Comparison of ENCODE assay signal across 26 cellular contexts in the genomic region with DNA sequence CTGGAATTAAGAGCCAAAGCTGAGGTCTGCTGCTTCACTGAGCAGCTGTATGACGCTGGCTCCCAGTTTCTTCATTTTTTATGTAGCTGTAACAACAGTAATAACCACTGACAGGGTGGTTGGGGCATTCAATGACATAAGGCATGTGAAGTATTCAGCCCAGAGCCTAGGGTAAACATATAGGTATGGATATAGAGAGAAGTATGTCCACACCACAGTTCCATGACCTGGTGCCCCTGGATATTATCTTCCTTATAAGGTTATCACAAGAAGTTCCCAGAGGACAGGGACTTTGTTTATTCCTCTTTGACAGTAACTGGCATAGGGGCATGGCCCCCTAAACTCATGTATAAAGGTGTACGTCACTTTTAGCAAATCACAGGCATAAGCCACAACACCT. TPM values are rescaled to one million over a fixed set of nuclear protein-coding genes. Genes with fewer than 3 reads are reported as not detected.
DNase-seq lines count a peak whose midpoint lies in the region; TF ChIP-seq lines count a peak whose summit lies in the region.
"Had no signal": no experiment of that assay in that cellular context is flagged by ENCODE, and none has a peak within 500 bp of the region (broad histone marks: within the 10 kb centered on the region; RNA-seq: fewer than 3 reads in every experiment).

No MANE protein-coding gene starts in this region.

- H3K27me3 ChIP-seq in cardiac muscle cell = no peaks in the 10 kb centered on the region
- no peaks in the 10 kb centered on the region for H3K27me3 ChIP-seq in KMS-11 (ENCODE audit: insufficient read depth, low read depth)
- no peaks in the 10 kb centered on the region for H3K27me3 ChIP-seq in hepatocyte
- H3K27me3 ChIP-seq in trophoblast cell (ENCODE audit: insufficient read depth, low read length) = no peaks in the 10 kb centered on the region
- H3K27me3 ChIP-seq: BE2C; BLaER1 treated with 17β-estradiol and CSF1 and Interleukin-3, amounts not matched to agents 10 nM and 100 nM had no signal

- TF ChIP-seq CTCF in cardiac muscle cell (IDR thresholded peaks at IDR 0.05; ENCODE audit: low read depth, low read length) = no peak
- TF ChIP-seq CTCF in KMS-11 (conservative IDR thresholded peaks at IDR 0.05; ENCODE audit: low read depth, low read length) = no peak
- TF ChIP-seq CTCF in hepatocyte (IDR thresholded peaks at IDR 0.05; ENCODE audit: poor library complexity) = no peak
- no peak for TF ChIP-seq CTCF in foreskin fibroblast (IDR thresholded peaks at IDR 0.05; ENCODE audit: low read depth, low read length)

- H3K79me1 ChIP-seq in trophoblast cell (ENCODE audit: low read length) = peaks cover 2% of the 10 kb centered on the region

- H2BK12ac ChIP-seq in trophoblast cell (ENCODE audit: low read length) = no peak overlapping the region

- H3K9me2 ChIP-seq in hepatocyte (replicated peaks; ENCODE audit: insufficient read depth) = no peaks in the 10 kb centered on the region

- H3K79me2 ChIP-seq in KMS-11 (ENCODE audit: insufficient read depth, low read depth) = no peaks in the 10 kb centered on the region
- H3K79me2 ChIP-seq in hepatocyte = no peaks in the 10 kb centered on the region
- no peaks in the 10 kb centered on the region for H3K79me2 ChIP-seq in trophoblast cell (ENCODE audit: control insufficient read depth, insufficient read depth, low read length, poor library complexity)

- H3K23ac ChIP-seq in trophoblast cell (ENCODE audit: low read length) = no peak overlapping the region

- H4K8ac ChIP-seq in trophoblast cell (ENCODE audit: low read depth, low read length) = no peak overlapping the region

- H2BK120ac ChIP-seq in trophoblast cell (ENCODE audit: insufficient read depth, low read length, poor library complexity) = no peak overlapping the region

- no peaks in the 10 kb centered on the region for H3K9me3 ChIP-seq in cardiac muscle cell (ENCODE audit: low read depth)
- no peaks in the 10 kb centered on the region for H3K9me3 ChIP-seq in hepatocyte (ENCODE audit: low read depth)
- no peaks in the 10 kb centered on the region for H3K9me3 ChIP-seq in trophoblast cell (ENCODE audit: insufficient read depth, low read depth, low read length)
- H3K9me3 ChIP-seq: A549; BE2C; BLaER1 treated with 17β-estradiol and CSF1 and Interleukin-3, amounts not matched to agents 10 nM and 100 nM had no signal

- no peak overlapping the region for H3K14ac ChIP-seq in trophoblast cell (ENCODE audit: low read length)

- H3K4me1 ChIP-seq in cardiac muscle cell (ENCODE audit: low read depth) (peaks cover 19% of the 10 kb centered on the region), KMS-11 (ENCODE audit: low read depth, poor library complexity, severe bottlenecking) (peaks cover 50% of the 10 kb centered on the region), hepatocyte (ENCODE audit: insufficient read depth) (no peaks in the 10 kb centered on the region), trophoblast cell (ENCODE audit: control insufficient read depth in 1 of 2, insufficient read depth in 2 of 2, low read length in 2 of 2) (peaks cover 15 to 20% of the 10 kb centered on the region in 2 experiments)
- H3K4me1 ChIP-seq: BE2C had no signal

- H2BK5ac ChIP-seq in trophoblast cell (ENCODE audit: low read depth, low read length, poor library complexity) = no peak overlapping the region

- no peak overlapping the region for H4K12ac ChIP-seq in trophoblast cell (ENCODE audit: low read depth, low read length)

- DNase-seq in cardiac muscle cell (ENCODE audit: low read depth in 1 of 2, low spot score in 1 of 2) (no peak), cardiac septum (ENCODE audit: low spot score) (no peak), hepatocyte (ENCODE audit: low spot score) (no peak), trophoblast cell (peak in 1 of 2 donors; percentile 46), foreskin fibroblast (no peak), NCI-H1092 (lab: John Stamatoyannopoulos, UW) (no peak)
- no peak for DNase-seq in stimulated activated CD4-positive, alpha-beta T cell treated with anti-CD3 and anti-CD28 coated beads, Interleukin-1b, Interleukin-23, amount 100 ng/mL, for 48 hours
- DNase-seq: 8988T; ACHN; AML-193; BE2C; Calu3; CD4-positive, alpha-beta T cell; CD8-positive, alpha-beta memory T cell; DMS53; DMS79 treated with DMSO at 0.1 percent for 48 hours; GF-D8; H9 had no signal

- H3K4me2 ChIP-seq in KMS-11 = peak overlapping the region; percentile 44; the same call in 1 of the 2 replicates
- H3K4me2 ChIP-seq in hepatocyte = no peak overlapping the region
- no peak overlapping the region for H3K4me2 ChIP-seq in trophoblast cell (ENCODE audit: low read length)
- H3K4me2 ChIP-seq: A549; BLaER1 treated with 17β-estradiol and CSF1 and Interleukin-3, amounts not matched to agents 10 nM and 100 nM; GM23338 had no signal

- H3K27ac ChIP-seq in cardiac muscle cell (peak overlapping the region; percentile 90), KMS-11 (peak overlapping the region; percentile 44; the same call in 1 of the 2 replicates), hepatocyte (peak overlapping the region; percentile 31), trophoblast cell (ENCODE audit: low read depth, low read length) (no peak overlapping the region)
- H3K27ac ChIP-seq: A549; BLaER1 treated with 17β-estradiol and CSF1 and Interleukin-3, amounts not matched to agents 10 nM and 100 nM had no signal

- H3K9ac ChIP-seq in KMS-11 (no peak overlapping the region), trophoblast cell (ENCODE audit: low read length) (peak overlapping the region; percentile 59)

- H4K20me1 ChIP-seq in KMS-11 (ENCODE audit: insufficient read depth) (no peaks in the 10 kb centered on the region), hepatocyte (ENCODE audit: insufficient read depth, poor library complexity, severe bottlenecking) (no peaks in the 10 kb centered on the region)
- H4K20me1 ChIP-seq: BLaER1 treated with 17β-estradiol and CSF1 and Interleukin-3, amounts not matched to agents 10 nM and 100 nM had no signal

- H2AFZ ChIP-seq in KMS-11 (ENCODE audit: low read depth) (no peak overlapping the region), hepatocyte (no peak overlapping the region), trophoblast cell (ENCODE audit: insufficient read depth, low read length, poor library complexity) (no peak overlapping the region)
- H2AFZ ChIP-seq: GM23338 had no signal

- no peak overlapping the region for H3K18ac ChIP-seq in trophoblast cell (ENCODE audit: low read length)

- H3K4me3 ChIP-seq in cardiac muscle cell (no peak overlapping the region), KMS-11 (IDR thresholded peaks at IDR 0.05; ENCODE audit: insufficient read depth, low read depth, low read length) (no peak overlapping the region), hepatocyte (no peak overlapping the region), trophoblast cell (ENCODE audit: low read depth, low read length) (no peak overlapping the region), foreskin fibroblast (ENCODE audit: low read depth in 1 of 2, low read length in 2 of 2) (no peak overlapping the region)
- H3K4me3 ChIP-seq: A549; BLaER1 treated with 17β-estradiol and CSF1 and Interleukin-3, amounts not matched to agents 10 nM and 100 nM; GM23338 had no signal

- WGBS in hepatocyte (ENCODE audit: low lambda C conversion rate, missing lambda C conversion rate) = 86% methylated on average over 2 of the region's 2 CpGs
- WGBS in trophoblast cell (ENCODE audit: extremely low coverage, insufficient coverage, insufficient read length) = no CpG with 5 or more reads among the region's 2 CpGs

- no peak overlapping the region for H3K4ac ChIP-seq in trophoblast cell (ENCODE audit: low read depth, low read length)

- intact Hi-C loops in cardiac septum (cut with DNase I) = no loop called here

- H3K36me3 ChIP-seq in cardiac muscle cell (peaks cover 18% of the 10 kb centered on the region), KMS-11 (ENCODE audit: insufficient read depth) (no peaks in the 10 kb centered on the region), hepatocyte (replicated peaks; ENCODE audit: insufficient read depth, low read depth) (no peaks in the 10 kb centered on the region), trophoblast cell (ENCODE audit: control insufficient read depth in 1 of 2, insufficient read depth in 2 of 2, low read length in 2 of 2) (peaks cover 17 to 18% of the 10 kb centered on the region in 2 experiments)
- H3K36me3 ChIP-seq: BE2C had no signal

- H4K91ac ChIP-seq in trophoblast cell (ENCODE audit: low read depth, low read length) = no peak overlapping the region

- H2AK5ac ChIP-seq in trophoblast cell (ENCODE audit: low read length) = no peak overlapping the region

RNA-seq across cellular contexts. Expression of a gene that starts 14.7 kb away (rescaled TPM):
- 11.7 and 12.5 TPM in 2 replicates for total RNA-seq in cardiac muscle cell
- 7.3 and 11.9 TPM in 2 replicates for polyA plus RNA-seq in cardiac muscle cell
- total RNA-seq in cardiac septum = 1.1 TPM
- total RNA-seq in hepatocyte = 19.4 and 23.6 TPM in 2 replicates
- polyA plus RNA-seq in hepatocyte = 8.6 and 10.3 TPM in 2 replicates
- 3.4 and 3.8 TPM in 2 replicates for polyA plus RNA-seq in trophoblast cell (2013)
- total RNA-seq: CD4-positive, alpha-beta T cell; G401; H4 had no signal
- polyA plus RNA-seq: CD8-positive, alpha-beta memory T cell had no signal

RNA-seq across cellular contexts. Expression of a gene that starts 36.1 kb away (rescaled TPM):
- total RNA-seq in cardiac muscle cell (32.4 and 40.3 TPM in 2 replicates), cardiac septum (17.3 TPM), hepatocyte (22.9 and 26.5 TPM in 2 replicates)
- polyA plus RNA-seq in cardiac muscle cell (44.2 and 51.9 TPM in 2 replicates), hepatocyte (35.0 and 35.2 TPM in 2 replicates)
- polyA plus RNA-seq in trophoblast cell (2013) = 51.0 and 52.7 TPM in 2 replicates

RNA-seq across cellular contexts. Expression of a gene that starts 41.6 kb away (rescaled TPM):
- total RNA-seq in cardiac muscle cell (not detected in 2 replicates), cardiac septum (not detected), hepatocyte (not detected in 2 replicates)
- polyA plus RNA-seq in cardiac muscle cell (not detected in 2 replicates), hepatocyte (not detected in 2 replicates)
- polyA plus RNA-seq in trophoblast cell (2013) = not detected in 2 replicates
- total RNA-seq: Calu3; CD4-positive, alpha-beta T cell; CD8-positive, alpha-beta memory T cell; Daoy; G401; GM23338; H4; H9 had no signal
- polyA plus RNA-seq: A549; CD14-positive monocyte; CD8-positive, alpha-beta memory T cell; GM23338 had no signal

RNA-seq across cellular contexts. Expression of a gene that starts 53.9 kb away (rescaled TPM):
- total RNA-seq in cardiac muscle cell (26.0 and 26.1 TPM in 2 replicates), cardiac septum (17.6 TPM), hepatocyte (10.0 and 17.4 TPM in 2 replicates)
- polyA plus RNA-seq in cardiac muscle cell (39.9 and 61.2 TPM in 2 replicates), hepatocyte (18.8 and 19.1 TPM in 2 replicates)
- 50.8 and 53.6 TPM in 2 replicates for polyA plus RNA-seq in trophoblast cell (2013)
